Comparison of ENCODE assay signal across 1 cellular context in the genomic region with DNA sequence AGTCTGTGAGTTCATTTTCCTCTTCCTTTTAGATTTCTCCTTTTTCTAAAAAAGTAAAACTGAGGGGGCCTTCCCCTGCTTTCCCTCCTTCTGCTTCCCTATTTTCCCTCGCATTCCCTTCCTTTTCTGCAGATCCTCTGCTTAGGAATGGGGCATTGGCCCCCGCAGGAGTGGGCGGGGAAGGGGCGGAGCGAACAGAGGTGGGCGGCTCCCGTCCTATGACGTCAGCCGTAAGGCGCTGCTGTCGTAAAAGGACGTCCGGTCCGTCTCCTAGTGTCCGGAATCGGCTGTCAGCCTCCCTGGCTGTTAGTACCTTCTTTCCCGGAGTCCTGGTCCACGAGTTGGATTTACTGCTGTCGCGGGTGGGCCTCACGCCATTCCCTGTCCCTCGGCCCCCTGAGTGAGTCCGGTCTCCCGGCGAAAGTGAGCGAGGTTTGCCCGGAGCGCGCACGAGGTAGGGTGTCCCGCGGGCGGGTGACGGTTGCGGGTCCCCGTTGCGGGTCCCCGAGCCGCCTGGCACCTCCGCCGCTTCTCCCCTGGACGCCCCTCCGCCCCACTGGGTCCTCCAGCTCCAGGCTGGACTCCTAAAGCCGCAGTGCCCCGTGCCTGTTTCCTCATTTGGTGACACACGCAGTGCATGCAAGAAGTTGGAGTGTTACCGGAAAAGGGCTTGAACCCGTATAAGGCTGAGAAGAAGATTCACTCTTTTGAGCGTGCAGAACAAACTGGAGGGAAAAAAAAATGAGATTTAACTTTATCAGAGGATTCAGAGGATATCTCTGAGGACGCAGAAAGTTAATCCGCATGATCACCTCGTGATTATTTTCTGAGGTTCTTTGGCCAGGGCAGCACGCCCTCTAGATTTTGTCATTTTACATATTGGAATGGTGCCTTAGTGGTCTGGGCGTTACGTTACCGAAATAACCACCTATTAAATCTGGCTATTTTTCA.
TF ChIP-seq lines count a peak whose summit lies in the region.

ZNF330 (plus strand) TSS at position 241 of the 951 bp plus-strand sequence. CDS start 1,477 bp downstream, outside the sequence.

TF ChIP-seq in HepG2, 621 proteins besides CTCF, POLR2A, EP300 and RAD21 (continued from another document and continues in another):
- TF ChIP-seq ATF7 (IDR thresholded peaks at IDR 0.05) (peak; percentile 97), ATF7 (CRISPR knock-in tag; IDR thresholded peaks at IDR 0.05) (peak; percentile 97), STAT6 (CRISPR knock-in tag; IDR thresholded peaks at IDR 0.05; ENCODE audit: borderline replicate concordance) (0 out of 2 replicates have a peak, but pooled peaks have one; percentile 41), SNAPC4 (CRISPR knock-in tag; IDR thresholded peaks at IDR 0.05) (0 out of 2 replicates have a peak, but pooled peaks have one; percentile 46), SNAI1 (CRISPR knock-in tag; IDR thresholded peaks at IDR 0.05; ENCODE audit: borderline replicate concordance) (0 out of 2 replicates have a peak, but pooled peaks have one; percentile 52), CEBPG (CRISPR knock-in tag; IDR thresholded peaks at IDR 0.05) (0 out of 2 replicates have a peak, but pooled peaks have one; percentile 11), POLR2AphosphoS5 (IDR thresholded peaks at IDR 0.05; ENCODE audit: low read depth, low read length) (peak; percentile 89), CENPBD1 (CRISPR knock-in tag; IDR thresholded peaks at IDR 0.05; ENCODE audit: borderline replicate concordance, low read depth) (no peak), ZNF251 (CRISPR knock-in tag; IDR thresholded peaks at IDR 0.05) (no peak), RBM39 (IDR thresholded peaks at IDR 0.05; ENCODE audit: low read depth, low read length, poor library complexity, severe bottlenecking) (peak; percentile 76), ZMYM2 (CRISPR knock-in tag; IDR thresholded peaks at IDR 0.05) (0 out of 2 replicates have a peak, but pooled peaks have one; percentile 27), MLX (CRISPR knock-in tag; IDR thresholded peaks at IDR 0.05) (0 out of 2 replicates have a peak, but pooled peaks have one; percentile 21), NFKB2 (CRISPR knock-in tag; IDR thresholded peaks at IDR 0.05; ENCODE audit: borderline replicate concordance) (peak; percentile 53; the same call in 1 of the 2 replicates), RFX1 (IDR thresholded peaks at IDR 0.05) (no peak), U2AF1 (optimal IDR thresholded peaks at IDR 0.05; ENCODE audit: low read depth, low read length) (no peak), IKZF4 (CRISPR knock-in tag; IDR thresholded peaks at IDR 0.05; ENCODE audit: borderline replicate concordance, low read depth, not compliant biosample characterization) (no peak), SRY (CRISPR knock-in tag; IDR thresholded peaks at IDR 0.05) (peak; percentile 83; the same call in 1 of the 2 replicates), HOXD1 (CRISPR knock-in tag; IDR thresholded peaks at IDR 0.05) (no peak), ZNF746 (CRISPR knock-in tag; IDR thresholded peaks at IDR 0.05) (no peak), SMAD3 (CRISPR knock-in tag; IDR thresholded peaks at IDR 0.05) (no peak), ZNF333 (CRISPR knock-in tag; IDR thresholded peaks at IDR 0.05; ENCODE audit: borderline replicate concordance) (no peak), ZNF484 (CRISPR knock-in tag; IDR thresholded peaks at IDR 0.05; ENCODE audit: borderline replicate concordance, low read depth) (no peak), ERF (CRISPR knock-in tag; IDR thresholded peaks at IDR 0.05) (0 out of 2 replicates have a peak, but pooled peaks have one; percentile 14), ZNF263 (CRISPR knock-in tag; IDR thresholded peaks at IDR 0.05) (no peak), GPN1 (CRISPR knock-in tag; IDR thresholded peaks at IDR 0.05; ENCODE audit: borderline replicate concordance) (no peak), ZNF207 (IDR thresholded peaks at IDR 0.05; ENCODE audit: borderline replicate concordance) (no peak), ZNF691 (CRISPR knock-in tag; IDR thresholded peaks at IDR 0.05; ENCODE audit: borderline replicate concordance, low read depth) (peak; percentile 64; the same call in 1 of the 2 replicates), PRDM4 (CRISPR knock-in tag; IDR thresholded peaks at IDR 0.05; ENCODE audit: borderline replicate concordance) (no peak), RFX3 (CRISPR knock-in tag; IDR thresholded peaks at IDR 0.05) (no peak), KMT2A (CRISPR knock-in tag; IDR thresholded peaks at IDR 0.05) (peak; percentile 61; the same call in 1 of the 2 replicates), ZNF382 (CRISPR knock-in tag; IDR thresholded peaks at IDR 0.05; ENCODE audit: borderline replicate concordance) (no peak), KLF11 (CRISPR knock-in tag; IDR thresholded peaks at IDR 0.05) (no peak), DMAP1 (CRISPR knock-in tag; IDR thresholded peaks at IDR 0.05) (peak; percentile 80), DNMT3B (CRISPR knock-in tag; conservative IDR thresholded peaks at IDR 0.05) (peak; percentile 62; the same call in 1 of the 2 replicates)
- TF ChIP-seq, protein P1, sequence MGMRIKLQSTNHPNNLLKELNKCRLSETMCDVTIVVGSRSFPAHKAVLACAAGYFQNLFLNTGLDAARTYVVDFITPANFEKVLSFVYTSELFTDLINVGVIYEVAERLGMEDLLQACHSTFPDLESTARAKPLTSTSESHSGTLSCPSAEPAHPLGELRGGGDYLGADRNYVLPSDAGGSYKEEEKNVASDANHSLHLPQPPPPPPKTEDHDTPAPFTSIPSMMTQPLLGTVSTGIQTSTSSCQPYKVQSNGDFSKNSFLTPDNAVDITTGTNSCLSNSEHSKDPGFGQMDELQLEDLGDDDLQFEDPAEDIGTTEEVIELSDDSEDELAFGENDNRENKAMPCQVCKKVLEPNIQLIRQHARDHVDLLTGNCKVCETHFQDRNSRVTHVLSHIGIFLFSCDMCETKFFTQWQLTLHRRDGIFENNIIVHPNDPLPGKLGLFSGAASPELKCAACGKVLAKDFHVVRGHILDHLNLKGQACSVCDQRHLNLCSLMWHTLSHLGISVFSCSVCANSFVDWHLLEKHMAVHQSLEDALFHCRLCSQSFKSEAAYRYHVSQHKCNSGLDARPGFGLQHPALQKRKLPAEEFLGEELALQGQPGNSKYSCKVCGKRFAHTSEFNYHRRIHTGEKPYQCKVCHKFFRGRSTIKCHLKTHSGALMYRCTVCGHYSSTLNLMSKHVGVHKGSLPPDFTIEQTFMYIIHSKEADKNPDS (CRISPR knock-in tag; IDR thresholded peaks at IDR 0.05), result peak; percentile 42; the same call in 1 of the 2 replicates
- TF ChIP-seq, protein P2, sequence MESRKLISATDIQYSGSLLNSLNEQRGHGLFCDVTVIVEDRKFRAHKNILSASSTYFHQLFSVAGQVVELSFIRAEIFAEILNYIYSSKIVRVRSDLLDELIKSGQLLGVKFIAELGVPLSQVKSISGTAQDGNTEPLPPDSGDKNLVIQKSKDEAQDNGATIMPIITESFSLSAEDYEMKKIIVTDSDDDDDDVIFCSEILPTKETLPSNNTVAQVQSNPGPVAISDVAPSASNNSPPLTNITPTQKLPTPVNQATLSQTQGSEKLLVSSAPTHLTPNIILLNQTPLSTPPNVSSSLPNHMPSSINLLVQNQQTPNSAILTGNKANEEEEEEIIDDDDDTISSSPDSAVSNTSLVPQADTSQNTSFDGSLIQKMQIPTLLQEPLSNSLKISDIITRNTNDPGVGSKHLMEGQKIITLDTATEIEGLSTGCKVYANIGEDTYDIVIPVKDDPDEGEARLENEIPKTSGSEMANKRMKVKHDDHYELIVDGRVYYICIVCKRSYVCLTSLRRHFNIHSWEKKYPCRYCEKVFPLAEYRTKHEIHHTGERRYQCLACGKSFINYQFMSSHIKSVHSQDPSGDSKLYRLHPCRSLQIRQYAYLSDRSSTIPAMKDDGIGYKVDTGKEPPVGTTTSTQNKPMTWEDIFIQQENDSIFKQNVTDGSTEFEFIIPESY (CRISPR knock-in tag; IDR thresholded peaks at IDR 0.05), result no peak
- TF ChIP-seq, protein P3, sequence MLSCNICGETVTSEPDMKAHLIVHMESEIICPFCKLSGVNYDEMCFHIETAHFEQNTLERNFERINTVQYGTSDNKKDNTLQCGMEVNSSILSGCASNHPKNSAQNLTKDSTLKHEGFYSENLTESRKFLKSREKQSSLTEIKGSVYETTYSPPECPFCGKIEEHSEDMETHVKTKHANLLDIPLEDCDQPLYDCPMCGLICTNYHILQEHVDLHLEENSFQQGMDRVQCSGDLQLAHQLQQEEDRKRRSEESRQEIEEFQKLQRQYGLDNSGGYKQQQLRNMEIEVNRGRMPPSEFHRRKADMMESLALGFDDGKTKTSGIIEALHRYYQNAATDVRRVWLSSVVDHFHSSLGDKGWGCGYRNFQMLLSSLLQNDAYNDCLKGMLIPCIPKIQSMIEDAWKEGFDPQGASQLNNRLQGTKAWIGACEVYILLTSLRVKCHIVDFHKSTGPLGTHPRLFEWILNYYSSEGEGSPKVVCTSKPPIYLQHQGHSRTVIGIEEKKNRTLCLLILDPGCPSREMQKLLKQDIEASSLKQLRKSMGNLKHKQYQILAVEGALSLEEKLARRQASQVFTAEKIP (CRISPR knock-in tag; IDR thresholded peaks at IDR 0.05; ENCODE audit: borderline replicate concordance), result no peak
